ENCODE assay signal across 12 cellular contexts in genomic region chr6:128487055-128487454, GRCh38. TPM values are rescaled to one million over a fixed set of nuclear protein-coding genes. Genes with fewer than 3 reads are reported as not detected.
DNase-seq lines count a peak whose midpoint lies in the region; ATAC-seq and TF ChIP-seq lines count a peak whose summit lies in the region.
"Had no signal": no experiment of that assay in that cellular context is flagged by ENCODE, and none has a peak within 500 bp of the region (broad histone marks: within the 10 kb centered on the region; RNA-seq: fewer than 3 reads in every experiment).

No MANE protein-coding gene starts in this region.

- no peak overlapping the region for H4K5ac ChIP-seq in mesendoderm (ENCODE audit: low read length)

- ATAC-seq in HG02678 (IDR thresholded peaks at IDR 0.05; ENCODE audit: unreplicated experiment): no peak

- H3K36me3 ChIP-seq in colonic mucosa: no peaks in the 10 kb centered on the region
- no peaks in the 10 kb centered on the region for H3K36me3 ChIP-seq in mesendoderm (ENCODE audit: control insufficient read depth, insufficient read depth, low read length)

- intact Hi-C loops in colonic mucosa (cut with DNase I): no loop called here

- H2BK15ac ChIP-seq in mesendoderm (replicated peaks; ENCODE audit: low read depth): no peak overlapping the region

- H2BK5ac ChIP-seq in mesendoderm (ENCODE audit: low read length): no peak overlapping the region

- H3K4ac ChIP-seq in mesendoderm (ENCODE audit: low read depth, low read length): no peak overlapping the region

- DNase-seq in ELF-1 (ENCODE audit: low read depth, low spot score) (peak; percentile 50), LNCaP clone FGC (ENCODE audit: low read depth) (no peak), colonic mucosa (no peak), mesendoderm (peak; percentile 61), iPS-NIHi7 (ENCODE audit: extremely low spot score) (no peak), NCI-H2196 (lab: John Stamatoyannopoulos, UW; ENCODE audit: unreplicated experiment) (no peak)
- no peak for DNase-seq in stimulated activated naive CD4-positive, alpha-beta T cell (lab: John Stamatoyannopoulos, UW)
- DNase-seq: activated T-cell treated with anti-CD3 and anti-CD28 coated beads for 4 hours; DND-41; head of caudate nucleus; stimulated activated CD4-positive, alpha-beta T cell treated with anti-CD3 and anti-CD28 coated beads, Interleukin-12 subunit alpha, Interleukin-12 subunit beta, amount 100 ng/mL, for 4 hours had no signal

- H3K4me1 ChIP-seq in colonic mucosa (peaks cover 5% of the 10 kb centered on the region), mesendoderm (ENCODE audit: control insufficient read depth, low read depth, low read length) (peaks cover 10% of the 10 kb centered on the region)

- no peak overlapping the region for H4K8ac ChIP-seq in mesendoderm (ENCODE audit: low read depth, low read length)

- peaks cover 5% of the 10 kb centered on the region for H3K79me1 ChIP-seq in mesendoderm (ENCODE audit: low read length)

- no peak overlapping the region for H3K27ac ChIP-seq in colonic mucosa
- no peak overlapping the region for H3K27ac ChIP-seq in mesendoderm (ENCODE audit: low read depth, low read length)

- H3K4me2 ChIP-seq in mesendoderm (ENCODE audit: low read length): no peak overlapping the region

- no peak overlapping the region for H2AK5ac ChIP-seq in mesendoderm (ENCODE audit: low read length)

- no peak overlapping the region for H3K56ac ChIP-seq in mesendoderm (ENCODE audit: low read length)

- H3K27me3 ChIP-seq in colonic mucosa (no peaks in the 10 kb centered on the region), mesendoderm (ENCODE audit: insufficient read depth, low read length, poor library complexity) (no peaks in the 10 kb centered on the region)

- H3K79me2 ChIP-seq in mesendoderm (ENCODE audit: control insufficient read depth, insufficient read depth, low read length): peaks cover 4% of the 10 kb centered on the region

- no CpG with 5 or more reads among the region's 2 CpGs for WGBS in mesendoderm (ENCODE audit: extremely low coverage, insufficient coverage, low lambda C conversion rate)

- H3K9ac ChIP-seq in colonic mucosa (ENCODE audit: low read depth in 2 of 2, low read length in 2 of 2): no peak overlapping the region
- H3K9ac ChIP-seq in mesendoderm (ENCODE audit: low read length): no peak overlapping the region

- no peak overlapping the region for H2BK120ac ChIP-seq in mesendoderm (ENCODE audit: low read depth, low read length)

- H3K9me3 ChIP-seq in colonic mucosa: no peaks in the 10 kb centered on the region

- H3K23ac ChIP-seq in mesendoderm (ENCODE audit: low read length): no peak overlapping the region

- 0 out of 2 replicates have a peak, but pooled peaks have one; percentile 6 for TF ChIP-seq CTCF in LNCaP clone FGC (IDR thresholded peaks at IDR 0.05; ENCODE audit: control insufficient read depth, extremely low read depth, insufficient read depth)
- TF ChIP-seq CTCF in colonic mucosa (IDR thresholded peaks at IDR 0.05): peak; percentile 23

- H3K4me3 ChIP-seq in LNCaP clone FGC (ENCODE audit: low read depth, low read length) (no peak overlapping the region), colonic mucosa (no peak overlapping the region), mesendoderm (ENCODE audit: low read length) (no peak overlapping the region)

- H3K18ac ChIP-seq in mesendoderm (ENCODE audit: low read length): no peak overlapping the region

RNA-seq across cellular contexts. Expression of gene PTPRK, which starts 33.3 kb away (rescaled TPM):
- total RNA-seq in colonic mucosa: 100 to 1,000 TPM in 1 of 2 donors, 10 to 100 TPM in 1; 94.1 to 117 TPM
- polyA plus RNA-seq in mesendoderm (2013, experiment 1 of 2): 29.3 TPM
- polyA plus RNA-seq in mesendoderm (2013, experiment 2 of 2): 30.0 TPM

Comparison
In these comparisons a context has a peak if more than half of its experiments do, and no peak if none do; other contexts are left out.
1. DNase-seq: peak in ELF-1 (single experiment) and mesendoderm (single experiment); none in LNCaP clone FGC (single experiment), colonic mucosa (single experiment), iPS-NIHi7 (single experiment), NCI-H2196 (single experiment) and stimulated activated naive CD4-positive, alpha-beta T cell (0 of 6).